8 cellular contexts compared by ENCODE assay signal in genomic region chr14:64549805-64550538, GRCh38. TPM values are rescaled to one million over a fixed set of nuclear protein-coding genes. Genes with fewer than 3 reads are reported as not detected.
DNase-seq lines count a peak whose midpoint lies in the region; ATAC-seq lines count a peak whose summit lies in the region.

Gene PPP1R36 (plus strand): TSS chr14:64549961. CDS start chr14:64549998, 37 bp downstream.

- ATAC-seq in left ventricle myocardium superior (peak; percentile 96), GM18907 (IDR thresholded peaks at IDR 0.05; ENCODE audit: unreplicated experiment) (no peak)

- intact Hi-C loops in left ventricle myocardium superior (cut with micrococcal nuclease), result loop anchor here (10.0 kb wide), 1 partner anchor 85 kb away; no protein-coding TSS in a partner anchor

- DNase-seq in NCI-H82 (lab: John Stamatoyannopoulos, UW) (peak; percentile 20), NCI-H82 treated with DMSO at 0.1 percent for 48 hours (lab: John Stamatoyannopoulos, UW; ENCODE audit: unreplicated experiment) (no peak), NCI-H345 (lab: John Stamatoyannopoulos, UW) (peak; percentile 71), left ventricle myocardium superior (peak; percentile 70), retina (peak; percentile 83), ureter (ENCODE audit: low spot score) (no peak)
- peak; percentile 35 for DNase-seq in activated effector memory CD4-positive, alpha-beta T cell treated with Interleukin-2 at 50 U/mL for 16 hours

RNA-seq across cellular contexts. Expression of gene PPP1R36, which starts in this region (rescaled TPM):
- not detected for total RNA-seq in left ventricle myocardium superior
- total RNA-seq in ureter, result 4.6 TPM

Comparison
In these comparisons a context has a peak if more than half of its experiments do, and no peak if none do; other contexts are left out.
1. DNase-seq: peak in NCI-H82 (single experiment), NCI-H345 (single experiment), activated effector memory CD4-positive, alpha-beta T cell treated with Interleukin-2 at 50 U/mL for 16 hours (single experiment) and retina (single experiment); none in NCI-H82 treated with DMSO at 0.1 percent for 48 hours (single experiment) and ureter (single experiment).
2. Peak in DNase-seq and ATAC-seq in left ventricle myocardium superior; RNA of the gene not detected or under 1 TPM.